ENCODE assay signal across 1 cellular context in the genomic region with DNA sequence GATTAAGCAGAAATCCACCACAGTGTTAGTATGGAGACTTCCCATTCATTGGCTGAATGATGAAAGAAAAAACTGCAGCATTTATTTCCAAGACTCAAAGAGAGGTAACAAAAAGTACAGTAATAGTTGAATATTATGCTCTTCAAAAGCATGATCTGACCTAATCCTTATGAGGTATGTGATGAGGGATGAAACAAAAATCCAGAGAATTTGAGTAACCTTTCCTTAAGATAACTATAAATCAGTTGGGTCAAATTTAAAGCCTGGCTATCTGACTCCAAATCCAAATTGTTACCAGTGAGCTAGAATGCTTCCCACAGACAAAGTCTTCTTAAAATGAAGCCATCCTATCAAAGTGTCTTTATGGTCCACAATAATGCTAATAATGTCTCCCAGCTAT.
TF ChIP-seq lines count a peak whose summit lies in the region.

No MANE protein-coding gene starts in this region.

TF ChIP-seq in SK-N-SH treated with all-trans-retinoic acid at 6 μM for 48 hours, 23 proteins besides CTCF, POLR2A, EP300 and RAD21 (continued from another document):
- no peak for TF ChIP-seq CSRNP3 (CRISPR knock-in tag; IDR thresholded peaks at IDR 0.05)
- TF ChIP-seq ZFP3 (CRISPR knock-in tag; IDR thresholded peaks at IDR 0.05), result no peak
- no peak for TF ChIP-seq BACH2 (CRISPR knock-in tag; IDR thresholded peaks at IDR 0.05; ENCODE audit: borderline replicate concordance)
